Comparison of ENCODE assay signal across 22 cellular contexts in genomic region chr1:76843821-76844448, GRCh38. TPM values are rescaled to one million over a fixed set of nuclear protein-coding genes. Genes with fewer than 3 reads are reported as not detected.
A peak's percentile ranks its signal among the peaks of the same experiment; 100 is the strongest.
DNase-seq lines count a peak whose midpoint lies in the region; ATAC-seq and TF ChIP-seq lines count a peak whose summit lies in the region.
"Had no signal": no experiment of that assay in that cellular context is flagged by ENCODE, and none has a peak within 500 bp of the region (broad histone marks: within the 10 kb centered on the region; RNA-seq: fewer than 3 reads in every experiment).

No MANE protein-coding gene starts in this region.

- no peaks in the 10 kb centered on the region for H3K27me3 ChIP-seq in A673 (replicated peaks; ENCODE audit: insufficient read depth, low read depth, low read length, poor library complexity)
- H3K27me3 ChIP-seq: brain microvascular endothelial cell, SJCRH30, uterus had no signal

- TF ChIP-seq CTCF in natural killer cell (IDR thresholded peaks at IDR 0.05) (no peak), A673 (conservative IDR thresholded peaks at IDR 0.05; ENCODE audit: low read depth, low read length) (no peak), GM13977 (IDR thresholded peaks at IDR 0.05; ENCODE audit: extremely low read depth, insufficient read depth, missing control alignments) (no peak)

- no peaks in the 10 kb centered on the region for H3K36me3 ChIP-seq in A673 (ENCODE audit: insufficient read depth, low read length, poor library complexity, severe bottlenecking)
- H3K36me3 ChIP-seq: brain microvascular endothelial cell, SJCRH30, uterus had no signal

- no peaks in the 10 kb centered on the region for H3K4me1 ChIP-seq in A673 (ENCODE audit: insufficient read depth, low read length, poor library complexity, severe bottlenecking)
- H3K4me1 ChIP-seq: SJCRH30, uterus had no signal

- CTCF ChIA-PET in A673 (lab: Charles Lee): no interaction called here

- H3K27me3 Mint-ChIP-seq in natural killer cell (ENCODE audit: low read depth in 2 of 2) (no peaks in the 10 kb centered on the region), T-helper 17 cell (no peaks in the 10 kb centered on the region)
- no peaks in the 10 kb centered on the region for H3K27me3 Mint-ChIP-seq in natural killer cell treated with Interleukin-12 subunit alpha and Interleukin-12 subunit beta and Interleukin-15 and Interleukin-18, amount 100 ng/mL, for 72 hours
- H3K27me3 Mint-ChIP-seq in stimulated activated naive B cell treated with anti-CD40 and anti-IgM and Interleukin-4, amounts not matched to agents 10 μg/mL and 1 μg/mL and 100 μg/mL, for 72 hours: no peaks in the 10 kb centered on the region

- POLR2A ChIA-PET in A673 (lab: Charles Lee; ENCODE audit: low non-redundant PET): no interaction called here

- H3K27ac Mint-ChIP-seq in natural killer cell (no peak overlapping the region), T-helper 17 cell (no peak overlapping the region)
- H3K27ac Mint-ChIP-seq in natural killer cell treated with Interleukin-12 subunit alpha and Interleukin-12 subunit beta and Interleukin-15 and Interleukin-18, amount 100 ng/mL, for 72 hours: no peak overlapping the region
- H3K27ac Mint-ChIP-seq in activated naive CD4-positive, alpha-beta T cell treated with anti-CD3 and anti-CD28 coated beads, Interleukin-2, amount 50 U/mL, for 72 hours: no peak overlapping the region
- H3K27ac Mint-ChIP-seq in stimulated activated naive B cell treated with anti-CD40 and anti-IgM and Interleukin-4, amounts not matched to agents 10 μg/mL and 1 μg/mL and 100 μg/mL, for 72 hours: no peak overlapping the region

- intact Hi-C loops in natural killer cell (cut with micrococcal nuclease) (no loop called here), A673 (cut with micrococcal nuclease; ENCODE audit: unreplicated experiment) (no loop called here)

- no TSS peak for BruUV-seq in A673 (replicated peaks; lab: Mats Ljungman, UMichigan)

- H3K36me3 Mint-ChIP-seq in natural killer cell (no peaks in the 10 kb centered on the region), T-helper 17 cell (ENCODE audit: low read depth) (no peaks in the 10 kb centered on the region)
- no peaks in the 10 kb centered on the region for H3K36me3 Mint-ChIP-seq in natural killer cell treated with Interleukin-12 subunit alpha and Interleukin-12 subunit beta and Interleukin-15 and Interleukin-18, amount 100 ng/mL, for 72 hours
- H3K36me3 Mint-ChIP-seq in activated naive CD4-positive, alpha-beta T cell treated with anti-CD3 and anti-CD28 coated beads, Interleukin-2, amount 50 U/mL, for 72 hours: peaks cover 0 to 7% of the 10 kb centered on the region in 2 donors
- no peaks in the 10 kb centered on the region for H3K36me3 Mint-ChIP-seq in stimulated activated naive B cell treated with anti-CD40 and anti-IgM and Interleukin-4, amounts not matched to agents 10 μg/mL and 1 μg/mL and 100 μg/mL, for 72 hours

- no peak overlapping the region for H3K27ac ChIP-seq in A673 (ENCODE audit: low read depth, low read length, poor library complexity, severe bottlenecking)
- H3K27ac ChIP-seq: brain microvascular endothelial cell, SJCRH30, uterus had no signal

- in situ Hi-C loops in GM13977 (cut with MboI; ENCODE audit: low pct_unique_long_range_greater_than_20kb, low sequenced_read_pairs, unreplicated experiment): no loop called here

- H3K9me3 ChIP-seq in T-helper 17 cell (ENCODE audit: control insufficient read depth, low read length, poor library complexity, severe bottlenecking): no peaks in the 10 kb centered on the region
- H3K9me3 ChIP-seq in A673 (ENCODE audit: low read depth, low read length, poor library complexity, severe bottlenecking): no peaks in the 10 kb centered on the region
- H3K9me3 ChIP-seq: SJCRH30, uterus had no signal

- peak overlapping the region; percentile 45 for H3K4me3 Mint-ChIP-seq in natural killer cell
- no peak overlapping the region for H3K4me3 Mint-ChIP-seq in natural killer cell treated with Interleukin-12 subunit alpha and Interleukin-12 subunit beta and Interleukin-15 and Interleukin-18, amount 100 ng/mL, for 72 hours
- H3K4me3 Mint-ChIP-seq in T-helper 17 cell: no peak overlapping the region
- no peak overlapping the region for H3K4me3 Mint-ChIP-seq in stimulated activated naive B cell treated with anti-CD40 and anti-IgM and Interleukin-4, amounts not matched to agents 10 μg/mL and 1 μg/mL and 100 μg/mL, for 72 hours

- ATAC-seq in natural killer cell: no peak
- ATAC-seq in natural killer cell treated with Interleukin-12 subunit alpha and Interleukin-12 subunit beta and Interleukin-15 and Interleukin-18, amount 100 ng/mL, for 72 hours: no peak
- peak; percentile 66 for ATAC-seq in HG02870 (IDR thresholded peaks at IDR 0.05; ENCODE audit: unreplicated experiment)
- peak; percentile 32 for ATAC-seq in T-helper 17 cell
- no peak for ATAC-seq in activated naive CD4-positive, alpha-beta T cell treated with anti-CD3 and anti-CD28 coated beads, Interleukin-2, amount 50 U/mL, for 72 hours
- no peak for ATAC-seq in stimulated activated naive B cell treated with anti-CD40 and anti-IgM and Interleukin-4, amounts not matched to agents 10 μg/mL and 1 μg/mL and 100 μg/mL, for 72 hours (replicated peaks)
- ATAC-seq: sciatic nerve had no signal

- peaks cover 0 to 2% of the 10 kb centered on the region in 2 donors for H3K9me3 Mint-ChIP-seq in natural killer cell
- H3K9me3 Mint-ChIP-seq in natural killer cell treated with Interleukin-12 subunit alpha and Interleukin-12 subunit beta and Interleukin-15 and Interleukin-18, amount 100 ng/mL, for 72 hours: peaks cover 4% of the 10 kb centered on the region
- H3K9me3 Mint-ChIP-seq in activated naive CD4-positive, alpha-beta T cell treated with anti-CD3 and anti-CD28 coated beads, Interleukin-2, amount 50 U/mL, for 72 hours: peaks cover 0 to 4% of the 10 kb centered on the region in 2 donors
- peaks cover 4 to 5% of the 10 kb centered on the region in 2 donors for H3K9me3 Mint-ChIP-seq in stimulated activated naive B cell treated with anti-CD40 and anti-IgM and Interleukin-4, amounts not matched to agents 10 μg/mL and 1 μg/mL and 100 μg/mL, for 72 hours

- H3K4me3 ChIP-seq in A673 (ENCODE audit: low read depth, low read length, poor library complexity, severe bottlenecking): no peak overlapping the region
- H3K4me3 ChIP-seq: SJCRH30, uterus had no signal

- H3K4me1 Mint-ChIP-seq in natural killer cell: peaks cover 6 to 12% of the 10 kb centered on the region in 2 donors
- peaks cover 10% of the 10 kb centered on the region in 2 donors for H3K4me1 Mint-ChIP-seq in natural killer cell treated with Interleukin-12 subunit alpha and Interleukin-12 subunit beta and Interleukin-15 and Interleukin-18, amount 100 ng/mL, for 72 hours (ENCODE audit: low read depth in 2 of 2)
- H3K4me1 Mint-ChIP-seq in T-helper 17 cell: peaks cover 4% of the 10 kb centered on the region
- H3K4me1 Mint-ChIP-seq in stimulated activated naive B cell treated with anti-CD40 and anti-IgM and Interleukin-4, amounts not matched to agents 10 μg/mL and 1 μg/mL and 100 μg/mL, for 72 hours: no peaks in the 10 kb centered on the region

- DNase-seq in natural killer cell (no peak), T-helper 17 cell (no peak), A673 (ENCODE audit: low spot score) (no peak), GM13977 (ENCODE audit: low spot score) (no peak)
- no peak for DNase-seq in natural killer cell treated with Interleukin-12 subunit alpha and Interleukin-12 subunit beta and Interleukin-15 and Interleukin-18, amount 100 ng/mL, for 72 hours (ENCODE audit: low spot score)
- no peak for DNase-seq in activated naive CD4-positive, alpha-beta T cell treated with anti-CD3 and anti-CD28 coated beads, Interleukin-2, amount 50 U/mL, for 72 hours (ENCODE audit: low spot score in 2 of 2)
- DNase-seq in stimulated activated naive B cell treated with anti-CD40 and anti-IgM and Interleukin-4, amounts not matched to agents 10 μg/mL and 1 μg/mL and 100 μg/mL, for 72 hours: no peak
- DNase-seq: activated CD4-positive, CD25-positive, alpha-beta regulatory T cell treated with anti-CD3 and anti-CD28 coated beads, Interleukin-2, amount 50 U/mL, for 72 hours; activated CD8-positive, alpha-beta memory T cell treated with anti-CD3 and anti-CD28 coated beads, Interleukin-2, amount 50 U/mL, for 4 hours; activated naive CD4-positive, alpha-beta T cell treated with Interleukin-2 at 50 U/mL for 16 hours; brain microvascular endothelial cell; dermis blood vessel endothelial cell; GDM1; MM.1S; NCI-H1930; NCI-H446; SJCRH30; T-helper 9 cell; uterus had no signal

RNA-seq across cellular contexts. Expression of gene ST6GALNAC5, which starts 23.3 kb away (rescaled TPM):
- total RNA-seq in natural killer cell: not detected
- total RNA-seq in natural killer cell treated with Interleukin-12 subunit alpha and Interleukin-12 subunit beta and Interleukin-15 and Interleukin-18, amount 100 ng/mL, for 72 hours: not detected
- not detected for total RNA-seq in T-helper 17 cell
- not detected in 2 replicates for total RNA-seq in A673 (2021)
- not detected for total RNA-seq in activated naive CD4-positive, alpha-beta T cell treated with anti-CD3 and anti-CD28 coated beads, Interleukin-2, amount 50 U/mL, for 72 hours
- total RNA-seq: dermis blood vessel endothelial cell, glomerular endothelial cell, SJCRH30 had no signal

Comparison
In these comparisons a context has a peak if more than half of its experiments do, and no peak if none do; other contexts are left out.
1. ATAC-seq: peak in HG02870 (single experiment) and T-helper 17 cell (single experiment); none in natural killer cell (0 of 3), natural killer cell treated with Interleukin-12 subunit alpha and Interleukin-12 subunit beta and Interleukin-15 and Interleukin-18, amount 100 ng/mL, for 72 hours (0 of 2), activated naive CD4-positive, alpha-beta T cell treated with anti-CD3 and anti-CD28 coated beads, Interleukin-2, amount 50 U/mL, for 72 hours (0 of 2) and stimulated activated naive B cell treated with anti-CD40 and anti-IgM and Interleukin-4, amounts not matched to agents 10 μg/mL and 1 μg/mL and 100 μg/mL, for 72 hours (0 of 2).